ENCODE assay signal across 2 cellular contexts in the genomic region with DNA sequence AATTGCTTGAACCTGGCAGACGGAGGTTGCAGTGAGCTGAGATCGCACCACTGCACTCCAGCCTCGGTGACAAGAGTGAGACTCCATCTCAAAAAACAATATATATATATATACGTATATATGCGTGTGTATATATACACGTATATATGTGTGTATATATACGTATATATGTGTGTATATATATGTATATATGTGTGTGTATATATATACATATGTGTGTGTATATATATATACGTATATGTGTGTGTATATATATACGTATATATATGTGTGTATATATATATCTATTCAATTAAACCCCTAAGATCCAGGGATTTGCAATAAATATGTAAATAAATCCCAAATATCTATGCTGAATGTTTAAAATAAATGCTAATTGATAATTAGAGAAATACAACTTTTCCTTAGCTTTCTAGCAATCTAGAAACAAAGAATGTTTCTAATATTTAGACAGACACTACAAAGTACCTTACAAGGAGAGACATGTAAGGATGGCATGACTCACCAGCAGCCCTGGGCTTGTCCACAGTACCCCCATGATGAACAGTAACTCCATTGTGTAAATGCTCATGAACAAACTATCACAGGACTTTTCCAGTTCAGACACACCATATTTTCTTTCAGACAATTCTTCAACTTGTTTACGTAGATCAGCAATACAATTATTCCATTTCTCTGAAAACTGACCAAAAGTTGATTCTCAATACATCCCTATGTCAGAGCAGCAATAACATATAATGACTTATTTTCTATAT. TPM values are rescaled to one million over a fixed set of nuclear protein-coding genes. Genes with fewer than 3 reads are reported as not detected.
"Had no signal": no experiment of that assay in that cellular context is flagged by ENCODE, and none has a peak within 500 bp of the region (broad histone marks: within the 10 kb centered on the region; RNA-seq: fewer than 3 reads in every experiment).

No MANE protein-coding gene starts in this region.

RNA-seq across cellular contexts. Expression of gene SRRM3, which starts 39.1 kb away (rescaled TPM):
- total RNA-seq: activated naive CD4-positive, alpha-beta T cell treated with anti-CD3 and anti-CD28 coated beads, Interleukin-2, amount 50 U/mL, for 72 hours; natural killer cell treated with Interleukin-12 subunit alpha and Interleukin-12 subunit beta and Interleukin-15 and Interleukin-18, amount 100 ng/mL, for 72 hours had no signal
